Comparison of ENCODE assay signal across 16 cellular contexts in the genomic region with DNA sequence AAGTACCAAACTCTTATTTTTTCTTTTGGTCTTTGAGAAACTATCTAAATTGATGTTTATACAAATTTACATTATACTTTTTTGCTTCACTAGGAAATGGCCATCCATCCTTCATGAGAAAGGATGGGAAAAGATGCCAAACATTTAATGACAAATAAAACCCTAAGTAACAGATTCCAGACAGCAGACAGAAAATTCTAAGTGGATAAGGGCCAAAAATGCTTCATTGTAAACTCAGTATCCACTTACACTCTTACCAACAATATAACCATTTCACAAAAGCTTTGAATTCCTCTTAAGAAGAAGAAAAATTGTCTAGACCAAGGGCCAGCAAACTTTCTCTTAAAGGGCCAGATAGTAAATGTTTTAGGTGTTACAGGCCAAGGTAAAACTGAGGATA.
"Had no signal": no experiment of that assay in that cellular context is flagged by ENCODE, and none has a peak within 500 bp of the region (broad histone marks: within the 10 kb centered on the region; RNA-seq: fewer than 3 reads in every experiment).

No MANE protein-coding gene starts in this region.

- H3K27ac ChIP-seq: esophagus squamous epithelium, thyroid gland had no signal

- H3K27me3 ChIP-seq: body of pancreas, thyroid gland had no signal

- H3K4me3 ChIP-seq: body of pancreas, esophagus squamous epithelium, gastrocnemius medialis, thyroid gland had no signal

- H3K4me1 ChIP-seq: body of pancreas had no signal

- H3K9me3 ChIP-seq: body of pancreas, esophagus squamous epithelium, gastrocnemius medialis, thyroid gland had no signal

- FAIRE-seq: colon, keratinocyte, urothelium cell line had no signal

- DNase-seq: activated CD4-positive, alpha-beta memory T cell treated with anti-CD3 and anti-CD28 coated beads for 36 hours; activated effector memory CD4-positive, alpha-beta T cell treated with anti-CD3 and anti-CD28 coated beads, Interleukin-2, amount 50 U/mL, for 16 hours; activated T-cell treated with anti-CD3 and anti-CD28 coated beads, Interleukin-2, amount 50 U/mL, for 24 hours; amniotic stem cell; body of pancreas; caudate nucleus; esophagus squamous epithelium; gastrocnemius medialis; stimulated activated CD4-positive, alpha-beta T cell treated with anti-CD3 and anti-CD28 coated beads, Interleukin-12 subunit alpha, Interleukin-12 subunit beta, amount 100 ng/mL, for 4 hours; stimulated activated CD4-positive, alpha-beta T cell treated with anti-CD3 and anti-CD28 coated beads, Interleukin-2, amount 100 ng/mL, for 24 hours; T-helper 1 cell; T1000; thyroid gland had no signal

- H3K36me3 ChIP-seq: esophagus squamous epithelium, gastrocnemius medialis, thyroid gland had no signal
